In the genomic region with DNA sequence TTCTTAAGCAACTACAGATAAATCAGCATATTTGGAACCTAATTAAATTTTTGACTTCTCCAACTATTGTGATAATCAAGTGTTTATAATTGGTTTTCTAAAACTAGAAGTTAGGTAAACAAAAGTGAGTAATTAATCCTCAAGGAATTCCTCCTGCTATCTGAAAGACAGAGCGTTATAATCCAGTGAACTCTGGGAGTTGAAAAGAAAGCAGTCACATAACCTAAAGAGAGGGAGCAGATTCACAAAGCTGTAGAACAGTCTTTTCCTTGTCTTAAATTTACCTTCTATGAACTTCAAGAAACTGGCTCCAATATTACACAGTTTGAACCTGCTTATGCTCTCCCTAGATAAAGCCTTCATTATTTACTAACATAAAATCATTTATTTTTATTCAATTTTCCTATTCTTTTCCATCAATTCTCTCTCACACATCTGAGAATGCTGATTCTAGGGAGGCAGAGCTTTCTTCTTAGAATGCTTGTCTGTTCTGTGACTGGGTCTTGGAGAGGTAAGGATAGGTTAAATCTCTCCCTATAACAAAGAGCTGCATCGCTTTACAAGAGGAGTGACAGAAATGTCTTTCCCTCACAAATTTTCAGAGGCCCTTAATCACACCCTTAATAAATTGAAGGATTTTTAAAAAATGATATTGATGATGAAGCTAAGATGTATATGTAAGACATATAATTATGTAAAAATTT, we compare ENCODE assay signal across 29 cellular contexts.
A peak's percentile ranks its signal among the peaks of the same experiment; 100 is the strongest.
DNase-seq lines count a peak whose midpoint lies in the region; ATAC-seq, FAIRE-seq and TF ChIP-seq lines count a peak whose summit lies in the region.
"Had no signal": no experiment of that assay in that cellular context is flagged by ENCODE, and none has a peak within 500 bp of the region (broad histone marks: within the 10 kb centered on the region; RNA-seq: fewer than 3 reads in every experiment).

No MANE protein-coding gene starts in this region.

- H3K9ac ChIP-seq in H9 (ENCODE audit: extremely low read depth, insufficient read length, low read length) (no peak overlapping the region), endothelial cell of umbilical vein (replicated peaks; ENCODE audit: extremely low read depth, insufficient read depth, low read length) (no peak overlapping the region)
- H3K9ac ChIP-seq: BLaER1 had no signal

- no peak overlapping the region for H2BK15ac ChIP-seq in H9 (ENCODE audit: low read depth, low read length)

- H3K18ac ChIP-seq in H9 (ENCODE audit: insufficient read length, low read depth, low read length): no peak overlapping the region

- intact Hi-C loops in endothelial cell of umbilical vein (cut with micrococcal nuclease): no loop called here
- intact Hi-C loops in lower lobe of right lung (cut with DNase I): no loop called here

- no CpG with 5 or more reads among the region's 2 CpGs for WGBS in H9 (ENCODE audit: extremely low coverage, insufficient read length, low lambda C conversion rate)

- H3K4me2 ChIP-seq in GM23338: no peak overlapping the region
- H3K4me2 ChIP-seq in H9 (ENCODE audit: insufficient read depth, insufficient read length, low read length): no peak overlapping the region
- H3K4me2 ChIP-seq in endothelial cell of umbilical vein (ENCODE audit: insufficient read depth, low read length): no peak overlapping the region
- H3K4me2 ChIP-seq: BLaER1 had no signal

- H3K27me3 ChIP-seq in GM23338 (ENCODE audit: insufficient read depth) (no peaks in the 10 kb centered on the region), H9 (ENCODE audit: insufficient read depth, low read length) (no peaks in the 10 kb centered on the region), endothelial cell of umbilical vein (ENCODE audit: control insufficient read depth in 2 of 2, insufficient read depth in 2 of 2, low read length in 2 of 2) (no peaks in the 10 kb centered on the region), lower lobe of right lung (ENCODE audit: low read depth) (no peaks in the 10 kb centered on the region)
- H3K27me3 ChIP-seq: BE2C, BLaER1 had no signal

- POLR2A ChIA-PET in WTC11 (lab: Charles Lee) (interaction anchor here (0.9 kb wide), 1 partner anchor 72 kb away, joined by 3 read pairs; no protein-coding TSS in a partner anchor), endothelial cell of umbilical vein (lab: Charles Lee) (no interaction called here)

- no peak overlapping the region for H4K91ac ChIP-seq in H9 (ENCODE audit: insufficient read length, low read depth, low read length)

- H2AFZ ChIP-seq in GM23338: no peak overlapping the region
- H2AFZ ChIP-seq in H9 (ENCODE audit: low read length): no peak overlapping the region
- no peak overlapping the region for H2AFZ ChIP-seq in endothelial cell of umbilical vein (ENCODE audit: low read depth, low read length)

- H3K4me1 ChIP-seq in GM23338 (ENCODE audit: insufficient read depth): peaks cover 30% of the 10 kb centered on the region
- peaks cover 2% of the 10 kb centered on the region for H3K4me1 ChIP-seq in H9 (ENCODE audit: insufficient read depth, low read length)
- H3K4me1 ChIP-seq in endothelial cell of umbilical vein (ENCODE audit: control insufficient read depth, extremely low read depth, insufficient read depth, low read length): no peaks in the 10 kb centered on the region
- H3K4me1 ChIP-seq in lower lobe of right lung: no peaks in the 10 kb centered on the region
- H3K4me1 ChIP-seq: BE2C, BLaER1 had no signal

- no peaks in the 10 kb centered on the region for H3K23me2 ChIP-seq in H9 (ENCODE audit: insufficient read length, low read depth, low read length, poor library complexity, severe bottlenecking)

- no peaks in the 10 kb centered on the region for H3K79me1 ChIP-seq in H9 (ENCODE audit: insufficient read depth, low read depth, low read length, poor library complexity, severe bottlenecking)

- dilution Hi-C loops in endothelial cell of umbilical vein (cut with MboI; ENCODE audit: extremely low pct_ligation_motif_present, low sequenced_read_pairs): no loop called here

- ATAC-seq in GM23338 (peak; percentile 74), WTC11 (peak; percentile 79), lower lobe of right lung (no peak)
- ATAC-seq: GM12878 had no signal

- H3K79me2 ChIP-seq in GM23338 (replicated peaks; ENCODE audit: insufficient read depth): no peaks in the 10 kb centered on the region
- no peaks in the 10 kb centered on the region for H3K79me2 ChIP-seq in H9 (ENCODE audit: insufficient read depth, low read length)
- H3K79me2 ChIP-seq in endothelial cell of umbilical vein (ENCODE audit: control insufficient read depth, insufficient read depth, low read length): no peaks in the 10 kb centered on the region

- no peak for TF ChIP-seq POLR2A in endothelial cell of umbilical vein (IDR thresholded peaks at IDR 0.05; ENCODE audit: low read depth, low read length)

- H3K9me1 ChIP-seq in endothelial cell of umbilical vein (replicated peaks; ENCODE audit: control insufficient read depth, extremely low read depth, insufficient read depth, low read length): no peaks in the 10 kb centered on the region

- no peak overlapping the region for H2AK5ac ChIP-seq in H9 (ENCODE audit: insufficient read length, low read length)

- CTCF ChIA-PET in WTC11 (lab: Charles Lee) (interaction anchor here (2.5 kb wide), 1 partner anchor 72 kb away, joined by 16 read pairs; no protein-coding TSS in a partner anchor), endothelial cell of umbilical vein (lab: Charles Lee) (interaction anchor here (0.7 to 1.8 kb wide), 5 partner anchors 10 to 285 kb away, joined by 3 to 6 read pairs (median 3); no protein-coding TSS in a partner anchor)

- H3K27ac ChIP-seq in GM23338 (ENCODE audit: low read depth) (0 out of 2 replicates have a peak overlapping the region, but pooled peaks have one; percentile 1), H9 (ENCODE audit: insufficient read length, low read depth, low read length) (no peak overlapping the region), endothelial cell of umbilical vein (ENCODE audit: insufficient read depth, low read depth, low read length) (no peak overlapping the region), lower lobe of right lung (no peak overlapping the region)
- H3K27ac ChIP-seq: BLaER1 had no signal

- H3K14ac ChIP-seq in H9 (ENCODE audit: insufficient read depth, low read length): no peak overlapping the region

- FAIRE-seq in endothelial cell of umbilical vein (lab: Jason Lieb, UNC): peak; percentile 4
- FAIRE-seq: A204.1, GM12878, GM12892, GM18507 had no signal

- no peak overlapping the region for H2BK12ac ChIP-seq in H9 (ENCODE audit: insufficient read length, low read depth, low read length)

- H3F3A ChIP-seq in GM23338 (replicated peaks; ENCODE audit: low read depth): no peaks in the 10 kb centered on the region

- no peak overlapping the region for H2BK120ac ChIP-seq in H9 (ENCODE audit: low read depth, low read length, poor library complexity, severe bottlenecking)

- H3K56ac ChIP-seq in H9 (ENCODE audit: insufficient read length, low read depth, low read length): no peak overlapping the region

- H4K20me1 ChIP-seq in GM23338 (replicated peaks; ENCODE audit: insufficient read depth): no peaks in the 10 kb centered on the region
- no peaks in the 10 kb centered on the region for H4K20me1 ChIP-seq in H9 (ENCODE audit: control insufficient read depth, insufficient read depth, insufficient read length)
- no peaks in the 10 kb centered on the region for H4K20me1 ChIP-seq in endothelial cell of umbilical vein (replicated peaks; ENCODE audit: control insufficient read depth, extremely low read depth, insufficient read depth, low read length)
- H4K20me1 ChIP-seq: BLaER1 had no signal

- H3K4ac ChIP-seq in H9 (ENCODE audit: low read depth, low read length): no peak overlapping the region

- H4K8ac ChIP-seq in H9 (replicated peaks; ENCODE audit: insufficient read length, low read depth, low read length): no peak overlapping the region

- H3T11ph ChIP-seq in H9 (ENCODE audit: low read length): no peak overlapping the region

- no peaks in the 10 kb centered on the region for H3K9me2 ChIP-seq in GM23338 (ENCODE audit: insufficient read depth)

- H3K36me3 Mint-ChIP-seq in GM23338 (ENCODE audit: low read depth) (peaks cover 7% of the 10 kb centered on the region), H9 (ENCODE audit: insufficient read depth in 1 of 3, low read depth in 3 of 3) (peaks cover 0 to 9% (median 5%) of the 10 kb centered on the region in 3 experiments; a peak in 6 of 7 replicates), WTC11 (peaks cover 4% of the 10 kb centered on the region)
- H3K36me3 Mint-ChIP-seq: CD14-positive monocyte; CD4-positive, alpha-beta memory T cell; CD4-positive, CD25-positive, alpha-beta regulatory T cell; CD8-positive, alpha-beta memory T cell had no signal

- H2BK20ac ChIP-seq in H9 (ENCODE audit: low read depth, low read length, poor library complexity, severe bottlenecking): no peak overlapping the region

- H3K23ac ChIP-seq in H9 (ENCODE audit: insufficient read length, low read depth, low read length): no peak overlapping the region

- H3K9me3 Mint-ChIP-seq in GM23338 (peaks cover 6% of the 10 kb centered on the region), H9 (peaks cover 3 to 7% of the 10 kb centered on the region in 2 experiments), WTC11 (peaks cover 3% of the 10 kb centered on the region)

- DNase-seq in GM23338 (ENCODE audit: low spot score) (peak; percentile 11), H9 (no peak), WTC11 (ENCODE audit: low spot score) (no peak), endothelial cell of umbilical vein (ENCODE audit: low read depth, low spot score) (no peak), lower lobe of right lung (no peak), NCI-H2227 treated with DMSO at 0.1 percent for 48 hours (lab: John Stamatoyannopoulos, UW) (no peak), NCI-H2029 treated with DMSO at 0.1 percent for 48 hours (lab: John Stamatoyannopoulos, UW) (no peak)
- DNase-seq in activated effector memory CD4-positive, alpha-beta T cell treated with Interleukin-2 at 50 U/mL for 16 hours: no peak
- DNase-seq: 8988T; ACHN; BE2C; C1 segment of cervical spinal cord; CD4-positive, alpha-beta memory T cell; CD4-positive, CD25-positive, alpha-beta regulatory T cell; CD8-positive, alpha-beta memory T cell; COR-L47; DMS 273 treated with DMSO at 0.1 percent for 48 hours; DMS153; DMS53; DMS79; DND-41; EL; GDM1 had no signal

- H3K4me3 Mint-ChIP-seq in GM23338 (no peak overlapping the region), H9 (no peak overlapping the region), WTC11 (no peak overlapping the region)
- H3K4me3 Mint-ChIP-seq: CD14-positive monocyte; CD4-positive, alpha-beta memory T cell; CD4-positive, CD25-positive, alpha-beta regulatory T cell; CD8-positive, alpha-beta memory T cell had no signal

- H3K9me3 ChIP-seq in H9 (ENCODE audit: control insufficient read depth, low read depth, low read length): no peaks in the 10 kb centered on the region
- H3K9me3 ChIP-seq in endothelial cell of umbilical vein (replicated peaks; ENCODE audit: control insufficient read depth, insufficient read depth, low read length): no peaks in the 10 kb centered on the region
- no peaks in the 10 kb centered on the region for H3K9me3 ChIP-seq in lower lobe of right lung
- H3K9me3 ChIP-seq: BE2C, BLaER1 had no signal

- H4K5ac ChIP-seq in H9 (ENCODE audit: insufficient read length, low read depth, low read length): no peak overlapping the region

- no peak for TF ChIP-seq CTCF in GM23338 (conservative IDR thresholded peaks at IDR 0.05; ENCODE audit: low read depth in 2 of 2)
- no peak for TF ChIP-seq CTCF in H9 (conservative IDR thresholded peaks at IDR 0.05)
- TF ChIP-seq CTCF in WTC11 (IDR thresholded peaks at IDR 0.05): no peak
- no peak for TF ChIP-seq CTCF in endothelial cell of umbilical vein (IDR thresholded peaks at IDR 0.05; ENCODE audit: extremely low read depth in 1 of 2, insufficient read depth in 1 of 2, low read depth in 1 of 2, low read length in 2 of 2)
- TF ChIP-seq CTCF in lower lobe of right lung (IDR thresholded peaks at IDR 0.05): no peak

- H3K27me3 Mint-ChIP-seq in GM23338 (ENCODE audit: insufficient read depth, low read depth, poor library complexity) (no peaks in the 10 kb centered on the region), H9 (ENCODE audit: low read depth) (no peaks in the 10 kb centered on the region), WTC11 (ENCODE audit: low read depth) (no peaks in the 10 kb centered on the region)
- H3K27me3 Mint-ChIP-seq: CD4-positive, alpha-beta memory T cell; CD4-positive, CD25-positive, alpha-beta regulatory T cell; CD8-positive, alpha-beta memory T cell had no signal

- H3K4me1 Mint-ChIP-seq in GM23338 (peaks cover 39% of the 10 kb centered on the region), H9 (peaks cover 47 to 51% of the 10 kb centered on the region in 2 experiments), WTC11 (peaks cover 41% of the 10 kb centered on the region)
- H3K4me1 Mint-ChIP-seq: CD14-positive monocyte; CD4-positive, alpha-beta memory T cell; CD4-positive, CD25-positive, alpha-beta regulatory T cell; CD8-positive, alpha-beta memory T cell had no signal

- peak overlapping the region; percentile 58; the same call in 1 of the 2 replicates for H3K27ac Mint-ChIP-seq in GM23338
- peak overlapping the region in 2 of 3 experiments; percentile 30 to 92; a peak in 4 of 7 replicates for H3K27ac Mint-ChIP-seq in H9
- H3K27ac Mint-ChIP-seq in WTC11: peak overlapping the region; percentile 42; the same call in 1 of the 2 replicates
- H3K27ac Mint-ChIP-seq: CD14-positive monocyte; CD4-positive, alpha-beta memory T cell; CD4-positive, CD25-positive, alpha-beta regulatory T cell; CD8-positive, alpha-beta memory T cell had no signal

- no peaks in the 10 kb centered on the region for H3K36me3 ChIP-seq in GM23338 (ENCODE audit: insufficient read depth)
- H3K36me3 ChIP-seq in endothelial cell of umbilical vein (ENCODE audit: control insufficient read depth in 2 of 2, extremely low read depth in 1 of 2, insufficient read depth in 2 of 2, low read length in 2 of 2): no peaks in the 10 kb centered on the region
- no peaks in the 10 kb centered on the region for H3K36me3 ChIP-seq in lower lobe of right lung
- H3K36me3 ChIP-seq: BE2C, BLaER1 had no signal

- no TSS peak for BruUV-seq in endothelial cell of umbilical vein (replicated peaks; lab: Mats Ljungman, UMichigan)

- H3K4me3 ChIP-seq in GM23338: no peak overlapping the region
- no peak overlapping the region for H3K4me3 ChIP-seq in endothelial cell of umbilical vein (replicated peaks in 1 of 3; ENCODE audit: insufficient read depth in 1 of 3, low read depth in 1 of 3, low read length in 3 of 3)
- H3K4me3 ChIP-seq in lower lobe of right lung: no peak overlapping the region
- H3K4me3 ChIP-seq: BLaER1, GM12878 had no signal

- H2BK5ac ChIP-seq in H9 (ENCODE audit: insufficient read length, low read length): no peak overlapping the region

Comparison
In these comparisons a context has a peak if more than half of its experiments do, and no peak if none do; other contexts are left out.
1. ATAC-seq: peak in GM23338 (single experiment) and WTC11 (single experiment); none in lower lobe of right lung (0 of 2).
2. Peak in every context shown above with its lines, with median percentiles within 50 percentile points of each other: H3K27ac Mint-ChIP-seq.